ENCODE assay signal across 9 cellular contexts in the genomic region with DNA sequence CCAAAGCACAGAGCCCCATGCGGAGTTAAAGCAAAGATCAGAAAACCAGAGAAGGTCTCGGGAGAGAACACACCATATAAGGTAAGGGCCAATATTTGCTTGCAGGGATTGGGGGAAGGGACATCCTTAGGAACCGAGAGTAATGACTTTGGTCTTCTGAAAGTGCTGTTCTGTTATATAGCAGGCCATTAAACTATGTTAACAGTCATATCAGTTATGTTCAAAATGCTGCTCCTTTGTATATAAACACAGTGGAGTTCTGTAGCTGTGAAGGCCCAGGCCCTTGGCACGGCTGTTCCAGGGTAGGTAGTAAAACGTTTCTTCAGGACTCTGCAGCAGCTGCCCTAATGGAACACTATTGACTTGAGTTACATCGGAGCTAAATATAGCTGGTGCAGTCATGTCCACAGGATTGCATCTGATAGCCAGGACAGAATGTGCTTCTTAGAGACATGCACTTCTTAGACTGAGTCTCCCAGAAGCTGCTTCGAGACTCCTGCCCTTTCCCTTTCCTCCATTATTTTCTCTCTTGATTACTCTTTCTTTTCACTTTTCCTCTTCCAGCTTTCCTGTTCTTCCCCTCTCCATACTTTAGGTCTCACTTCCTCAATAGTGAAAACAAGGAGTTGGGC.
DNase-seq lines count a peak whose midpoint lies in the region; ATAC-seq, FAIRE-seq and TF ChIP-seq lines count a peak whose summit lies in the region.
"Had no signal": no experiment of that assay in that cellular context is flagged by ENCODE, and none has a peak within 500 bp of the region (broad histone marks: within the 10 kb centered on the region; RNA-seq: fewer than 3 reads in every experiment).

No MANE protein-coding gene starts in this region.

- H3K4me3 ChIP-seq in SJCRH30 (no peak overlapping the region), skeletal muscle tissue (ENCODE audit: low read length in 3 of 3) (peak overlapping the region in 1 of 3 donors; percentile 25)

- H3K9me3 ChIP-seq in SJCRH30 (replicated peaks) (no peaks in the 10 kb centered on the region), skeletal muscle tissue (ENCODE audit: control insufficient read depth in 3 of 3, low read length in 3 of 3) (no peaks in the 10 kb centered on the region)

- DNase-seq in SJCRH30 (peak; percentile 55 to 70), left ventricle myocardium superior (no peak), H54 (ENCODE audit: insufficient read length, low spot score) (no peak), COLO829 (ENCODE audit: low spot score) (no peak)
- DNase-seq: effector memory CD4-positive, alpha-beta T cell had no signal

- intact Hi-C loops in left ventricle myocardium superior (cut with micrococcal nuclease), result no loop called here

- H3K27ac ChIP-seq in SJCRH30 (peak overlapping the region; percentile 65), skeletal muscle tissue (ENCODE audit: low read depth, low read length) (peak overlapping the region; percentile 93)

- H3K9ac ChIP-seq in skeletal muscle tissue (ENCODE audit: low read depth in 1 of 3, low read length in 3 of 3), result peak overlapping the region; percentile 61 to 76 (median 69)

- peaks cover 16% of the 10 kb centered on the region for H3K4me1 ChIP-seq in SJCRH30
- peaks cover 50 to 69% (median 60%) of the 10 kb centered on the region in 3 donors for H3K4me1 ChIP-seq in skeletal muscle tissue (ENCODE audit: control insufficient read depth in 3 of 3, insufficient read depth in 3 of 3, low read length in 3 of 3)

- H3K36me3 ChIP-seq in SJCRH30, result no peaks in the 10 kb centered on the region
- peaks cover 0 to 5% (median 0%) of the 10 kb centered on the region in 3 donors for H3K36me3 ChIP-seq in skeletal muscle tissue (ENCODE audit: control insufficient read depth in 3 of 3, insufficient read depth in 3 of 3, low read length in 3 of 3)

- TF ChIP-seq POLR2A in H54 (IDR thresholded peaks at IDR 0.05; ENCODE audit: low read depth, low read length), result no peak

- FAIRE-seq in H54 (lab: Jason Lieb, UNC), result no peak

- no peaks in the 10 kb centered on the region for H3K27me3 ChIP-seq in SJCRH30
- H3K27me3 ChIP-seq in skeletal muscle tissue (ENCODE audit: control insufficient read depth in 3 of 3, insufficient read depth in 3 of 3, low read length in 3 of 3), result no peaks in the 10 kb centered on the region

- ATAC-seq in GM19351 (IDR thresholded peaks at IDR 0.05; ENCODE audit: unreplicated experiment), result peak; percentile 55
- ATAC-seq in left ventricle myocardium superior, result peak; percentile 89
- no peak for ATAC-seq in GM21528 (IDR thresholded peaks at IDR 0.05; ENCODE audit: low FRiP score, unreplicated experiment)
- ATAC-seq in HG02884 (IDR thresholded peaks at IDR 0.05; ENCODE audit: unreplicated experiment), result no peak

Comparison
In these comparisons a context has a peak if more than half of its experiments do, and no peak if none do; other contexts are left out.
1. ATAC-seq: peak in GM19351 (single experiment) and left ventricle myocardium superior (single experiment); none in GM21528 (single experiment) and HG02884 (single experiment).
2. DNase-seq: peak in SJCRH30 (2 of 2); none in left ventricle myocardium superior (single experiment), H54 (single experiment) and COLO829 (single experiment).